1 cellular context compared by ENCODE assay signal in the genomic region with DNA sequence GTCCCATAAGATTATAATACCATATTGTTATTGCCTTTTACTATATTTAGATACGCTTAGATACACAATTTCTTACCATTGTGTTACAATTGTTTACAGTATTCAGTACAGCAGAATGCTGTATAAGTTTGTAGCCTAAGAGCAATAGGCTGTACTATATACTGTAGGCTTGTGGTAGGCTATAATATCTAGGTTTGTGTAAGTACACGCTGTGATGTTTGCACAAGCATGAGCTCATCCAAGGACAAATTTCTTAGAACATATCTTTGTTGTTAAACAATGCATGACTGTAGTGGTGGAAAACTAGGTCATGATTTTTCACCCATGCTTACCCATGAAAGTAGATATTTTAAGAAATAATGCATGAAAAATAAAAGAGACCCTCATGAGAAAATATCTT.
TF ChIP-seq lines count a peak whose summit lies in the region.

No MANE protein-coding gene starts in this region.

TF ChIP-seq in HepG2, 621 proteins besides CTCF, POLR2A, EP300 and RAD21 (continued from another document and continues in another):
- TF ChIP-seq, protein P1, sequence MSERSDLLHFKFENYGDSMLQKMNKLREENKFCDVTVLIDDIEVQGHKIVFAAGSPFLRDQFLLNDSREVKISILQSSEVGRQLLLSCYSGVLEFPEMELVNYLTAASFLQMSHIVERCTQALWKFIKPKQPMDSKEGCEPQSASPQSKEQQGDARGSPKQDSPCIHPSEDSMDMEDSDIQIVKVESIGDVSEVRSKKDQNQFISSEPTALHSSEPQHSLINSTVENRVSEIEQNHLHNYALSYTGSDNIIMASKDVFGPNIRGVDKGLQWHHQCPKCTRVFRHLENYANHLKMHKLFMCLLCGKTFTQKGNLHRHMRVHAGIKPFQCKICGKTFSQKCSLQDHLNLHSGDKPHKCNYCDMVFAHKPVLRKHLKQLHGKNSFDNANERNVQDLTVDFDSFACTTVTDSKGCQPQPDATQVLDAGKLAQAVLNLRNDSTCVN (CRISPR knock-in tag; IDR thresholded peaks at IDR 0.05; ENCODE audit: borderline replicate concordance) = no peak
- TF ChIP-seq KDM6A (CRISPR knock-in tag; IDR thresholded peaks at IDR 0.05; ENCODE audit: low read depth) (no peak), ZNF124 (CRISPR knock-in tag; IDR thresholded peaks at IDR 0.05) (no peak), KLF13 (CRISPR knock-in tag; IDR thresholded peaks at IDR 0.05) (no peak), HOXA5 (CRISPR knock-in tag; IDR thresholded peaks at IDR 0.05) (no peak), ADNP (CRISPR knock-in tag; IDR thresholded peaks at IDR 0.05) (no peak), ZNF883 (CRISPR knock-in tag; IDR thresholded peaks at IDR 0.05; ENCODE audit: not compliant biosample characterization) (no peak), ZFP62 (CRISPR knock-in tag; IDR thresholded peaks at IDR 0.05) (no peak), FOXP1 (IDR thresholded peaks at IDR 0.05) (no peak), FOXP1 (CRISPR knock-in tag; IDR thresholded peaks at IDR 0.05) (peak; percentile 51), ZNF629 (CRISPR knock-in tag; conservative IDR thresholded peaks at IDR 0.05) (no peak), NFATC3 (CRISPR knock-in tag; IDR thresholded peaks at IDR 0.05) (no peak), ZNF451 (CRISPR knock-in tag; IDR thresholded peaks at IDR 0.05) (no peak), ZNF256 (CRISPR knock-in tag; conservative IDR thresholded peaks at IDR 0.05) (no peak), ZNF598 (CRISPR knock-in tag; IDR thresholded peaks at IDR 0.05; ENCODE audit: borderline replicate concordance) (no peak), ZSCAN30 (CRISPR knock-in tag; IDR thresholded peaks at IDR 0.05) (no peak), MEIS1 (CRISPR knock-in tag; IDR thresholded peaks at IDR 0.05; ENCODE audit: borderline replicate concordance) (no peak), MTF2 (CRISPR knock-in tag; IDR thresholded peaks at IDR 0.05; ENCODE audit: borderline replicate concordance) (no peak), MIXL1 (CRISPR knock-in tag; IDR thresholded peaks at IDR 0.05) (no peak), WIZ (CRISPR knock-in tag; IDR thresholded peaks at IDR 0.05) (no peak), FOXA1 (IDR thresholded peaks at IDR 0.05) (no peak), FOXA1 (CRISPR knock-in tag; IDR thresholded peaks at IDR 0.05) (peak; percentile 59; the same call in 1 of the 2 replicates)
- TF ChIP-seq, protein P2, sequence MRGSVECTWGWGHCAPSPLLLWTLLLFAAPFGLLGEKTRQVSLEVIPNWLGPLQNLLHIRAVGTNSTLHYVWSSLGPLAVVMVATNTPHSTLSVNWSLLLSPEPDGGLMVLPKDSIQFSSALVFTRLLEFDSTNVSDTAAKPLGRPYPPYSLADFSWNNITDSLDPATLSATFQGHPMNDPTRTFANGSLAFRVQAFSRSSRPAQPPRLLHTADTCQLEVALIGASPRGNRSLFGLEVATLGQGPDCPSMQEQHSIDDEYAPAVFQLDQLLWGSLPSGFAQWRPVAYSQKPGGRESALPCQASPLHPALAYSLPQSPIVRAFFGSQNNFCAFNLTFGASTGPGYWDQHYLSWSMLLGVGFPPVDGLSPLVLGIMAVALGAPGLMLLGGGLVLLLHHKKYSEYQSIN (CRISPR knock-in tag; IDR thresholded peaks at IDR 0.05; ENCODE audit: borderline replicate concordance) = no peak
- TF ChIP-seq, protein P3, sequence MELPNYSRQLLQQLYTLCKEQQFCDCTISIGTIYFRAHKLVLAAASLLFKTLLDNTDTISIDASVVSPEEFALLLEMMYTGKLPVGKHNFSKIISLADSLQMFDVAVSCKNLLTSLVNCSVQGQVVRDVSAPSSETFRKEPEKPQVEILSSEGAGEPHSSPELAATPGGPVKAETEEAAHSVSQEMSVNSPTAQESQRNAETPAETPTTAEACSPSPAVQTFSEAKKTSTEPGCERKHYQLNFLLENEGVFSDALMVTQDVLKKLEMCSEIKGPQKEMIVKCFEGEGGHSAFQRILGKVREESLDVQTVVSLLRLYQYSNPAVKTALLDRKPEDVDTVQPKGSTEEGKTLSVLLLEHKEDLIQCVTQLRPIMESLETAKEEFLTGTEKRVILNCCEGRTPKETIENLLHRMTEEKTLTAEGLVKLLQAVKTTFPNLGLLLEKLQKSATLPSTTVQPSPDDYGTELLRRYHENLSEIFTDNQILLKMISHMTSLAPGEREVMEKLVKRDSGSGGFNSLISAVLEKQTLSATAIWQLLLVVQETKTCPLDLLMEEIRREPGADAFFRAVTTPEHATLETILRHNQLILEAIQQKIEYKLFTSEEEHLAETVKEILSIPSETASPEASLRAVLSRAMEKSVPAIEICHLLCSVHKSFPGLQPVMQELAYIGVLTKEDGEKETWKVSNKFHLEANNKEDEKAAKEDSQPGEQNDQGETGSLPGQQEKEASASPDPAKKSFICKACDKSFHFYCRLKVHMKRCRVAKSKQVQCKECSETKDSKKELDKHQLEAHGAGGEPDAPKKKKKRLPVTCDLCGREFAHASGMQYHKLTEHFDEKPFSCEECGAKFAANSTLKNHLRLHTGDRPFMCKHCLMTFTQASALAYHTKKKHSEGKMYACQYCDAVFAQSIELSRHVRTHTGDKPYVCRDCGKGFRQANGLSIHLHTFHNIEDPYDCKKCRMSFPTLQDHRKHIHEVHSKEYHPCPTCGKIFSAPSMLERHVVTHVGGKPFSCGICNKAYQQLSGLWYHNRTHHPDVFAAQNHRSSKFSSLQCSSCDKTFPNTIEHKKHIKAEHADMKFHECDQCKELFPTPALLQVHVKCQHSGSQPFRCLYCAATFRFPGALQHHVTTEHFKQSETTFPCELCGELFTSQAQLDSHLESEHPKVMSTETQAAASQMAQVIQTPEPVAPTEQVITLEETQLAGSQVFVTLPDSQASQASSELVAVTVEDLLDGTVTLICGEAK (IDR thresholded peaks at IDR 0.05) = no peak
- TF ChIP-seq, protein P3 (CRISPR knock-in tag; IDR thresholded peaks at IDR 0.05) = no peak
- TF ChIP-seq, protein P4, sequence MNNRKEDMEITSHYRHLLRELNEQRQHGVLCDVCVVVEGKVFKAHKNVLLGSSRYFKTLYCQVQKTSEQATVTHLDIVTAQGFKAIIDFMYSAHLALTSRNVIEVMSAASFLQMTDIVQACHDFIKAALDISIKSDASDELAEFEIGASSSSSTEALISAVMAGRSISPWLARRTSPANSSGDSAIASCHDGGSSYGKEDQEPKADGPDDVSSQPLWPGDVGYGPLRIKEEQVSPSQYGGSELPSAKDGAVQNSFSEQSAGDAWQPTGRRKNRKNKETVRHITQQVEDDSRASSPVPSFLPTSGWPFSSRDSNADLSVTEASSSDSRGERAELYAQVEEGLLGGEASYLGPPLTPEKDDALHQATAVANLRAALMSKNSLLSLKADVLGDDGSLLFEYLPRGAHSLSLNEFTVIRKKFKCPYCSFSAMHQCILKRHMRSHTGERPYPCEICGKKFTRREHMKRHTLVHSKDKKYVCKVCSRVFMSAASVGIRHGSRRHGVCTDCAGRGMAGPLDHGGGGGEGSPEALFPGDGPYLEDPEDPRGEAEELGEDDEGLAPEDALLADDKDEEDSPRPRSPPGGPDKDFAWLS (CRISPR knock-in tag; IDR thresholded peaks at IDR 0.05; ENCODE audit: borderline replicate concordance) = no peak
- TF ChIP-seq, protein P5, sequence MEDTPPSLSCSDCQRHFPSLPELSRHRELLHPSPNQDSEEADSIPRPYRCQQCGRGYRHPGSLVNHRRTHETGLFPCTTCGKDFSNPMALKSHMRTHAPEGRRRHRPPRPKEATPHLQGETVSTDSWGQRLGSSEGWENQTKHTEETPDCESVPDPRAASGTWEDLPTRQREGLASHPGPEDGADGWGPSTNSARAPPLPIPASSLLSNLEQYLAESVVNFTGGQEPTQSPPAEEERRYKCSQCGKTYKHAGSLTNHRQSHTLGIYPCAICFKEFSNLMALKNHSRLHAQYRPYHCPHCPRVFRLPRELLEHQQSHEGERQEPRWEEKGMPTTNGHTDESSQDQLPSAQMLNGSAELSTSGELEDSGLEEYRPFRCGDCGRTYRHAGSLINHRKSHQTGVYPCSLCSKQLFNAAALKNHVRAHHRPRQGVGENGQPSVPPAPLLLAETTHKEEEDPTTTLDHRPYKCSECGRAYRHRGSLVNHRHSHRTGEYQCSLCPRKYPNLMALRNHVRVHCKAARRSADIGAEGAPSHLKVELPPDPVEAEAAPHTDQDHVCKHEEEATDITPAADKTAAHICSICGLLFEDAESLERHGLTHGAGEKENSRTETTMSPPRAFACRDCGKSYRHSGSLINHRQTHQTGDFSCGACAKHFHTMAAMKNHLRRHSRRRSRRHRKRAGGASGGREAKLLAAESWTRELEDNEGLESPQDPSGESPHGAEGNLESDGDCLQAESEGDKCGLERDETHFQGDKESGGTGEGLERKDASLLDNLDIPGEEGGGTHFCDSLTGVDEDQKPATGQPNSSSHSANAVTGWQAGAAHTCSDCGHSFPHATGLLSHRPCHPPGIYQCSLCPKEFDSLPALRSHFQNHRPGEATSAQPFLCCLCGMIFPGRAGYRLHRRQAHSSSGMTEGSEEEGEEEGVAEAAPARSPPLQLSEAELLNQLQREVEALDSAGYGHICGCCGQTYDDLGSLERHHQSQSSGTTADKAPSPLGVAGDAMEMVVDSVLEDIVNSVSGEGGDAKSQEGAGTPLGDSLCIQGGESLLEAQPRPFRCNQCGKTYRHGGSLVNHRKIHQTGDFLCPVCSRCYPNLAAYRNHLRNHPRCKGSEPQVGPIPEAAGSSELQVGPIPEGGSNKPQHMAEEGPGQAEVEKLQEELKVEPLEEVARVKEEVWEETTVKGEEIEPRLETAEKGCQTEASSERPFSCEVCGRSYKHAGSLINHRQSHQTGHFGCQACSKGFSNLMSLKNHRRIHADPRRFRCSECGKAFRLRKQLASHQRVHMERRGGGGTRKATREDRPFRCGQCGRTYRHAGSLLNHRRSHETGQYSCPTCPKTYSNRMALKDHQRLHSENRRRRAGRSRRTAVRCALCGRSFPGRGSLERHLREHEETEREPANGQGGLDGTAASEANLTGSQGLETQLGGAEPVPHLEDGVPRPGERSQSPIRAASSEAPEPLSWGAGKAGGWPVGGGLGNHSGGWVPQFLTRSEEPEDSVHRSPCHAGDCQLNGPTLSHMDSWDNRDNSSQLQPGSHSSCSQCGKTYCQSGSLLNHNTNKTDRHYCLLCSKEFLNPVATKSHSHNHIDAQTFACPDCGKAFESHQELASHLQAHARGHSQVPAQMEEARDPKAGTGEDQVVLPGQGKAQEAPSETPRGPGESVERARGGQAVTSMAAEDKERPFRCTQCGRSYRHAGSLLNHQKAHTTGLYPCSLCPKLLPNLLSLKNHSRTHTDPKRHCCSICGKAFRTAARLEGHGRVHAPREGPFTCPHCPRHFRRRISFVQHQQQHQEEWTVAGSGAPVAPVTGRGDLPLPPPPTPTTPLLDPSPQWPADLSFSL (CRISPR knock-in tag; IDR thresholded peaks at IDR 0.05) = 0 out of 2 replicates have a peak, but pooled peaks have one; percentile 42
- TF ChIP-seq, protein P6, sequence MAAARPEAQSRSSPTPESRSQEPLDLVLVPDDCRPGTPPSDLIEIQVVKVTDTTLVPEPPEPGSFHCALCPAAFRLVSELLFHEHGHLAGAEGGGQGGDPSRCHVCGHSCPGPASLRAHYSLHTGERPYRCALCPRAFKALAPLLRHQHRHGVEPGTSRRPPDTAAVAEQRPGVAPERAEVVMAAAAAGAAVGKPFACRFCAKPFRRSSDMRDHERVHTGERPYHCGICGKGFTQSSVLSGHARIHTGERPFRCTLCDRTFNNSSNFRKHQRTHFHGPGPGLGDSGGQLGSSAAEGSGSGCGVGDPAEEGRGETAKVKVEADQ (CRISPR knock-in tag; IDR thresholded peaks at IDR 0.05; ENCODE audit: borderline replicate concordance) = no peak
- TF ChIP-seq, protein P7, sequence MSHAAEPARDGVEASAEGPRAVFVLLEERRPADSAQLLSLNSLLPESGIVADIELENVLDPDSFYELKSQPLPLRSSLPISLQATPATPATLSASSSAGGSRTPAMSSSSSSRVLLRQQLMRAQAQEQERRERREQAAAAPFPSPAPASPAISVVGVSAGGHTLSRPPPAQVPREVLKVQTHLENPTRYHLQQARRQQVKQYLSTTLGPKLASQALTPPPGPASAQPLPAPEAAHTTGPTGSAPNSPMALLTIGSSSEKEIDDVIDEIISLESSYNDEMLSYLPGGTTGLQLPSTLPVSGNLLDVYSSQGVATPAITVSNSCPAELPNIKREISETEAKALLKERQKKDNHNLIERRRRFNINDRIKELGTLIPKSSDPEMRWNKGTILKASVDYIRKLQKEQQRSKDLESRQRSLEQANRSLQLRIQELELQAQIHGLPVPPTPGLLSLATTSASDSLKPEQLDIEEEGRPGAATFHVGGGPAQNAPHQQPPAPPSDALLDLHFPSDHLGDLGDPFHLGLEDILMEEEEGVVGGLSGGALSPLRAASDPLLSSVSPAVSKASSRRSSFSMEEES (CRISPR knock-in tag; IDR thresholded peaks at IDR 0.05) = no peak
- TF ChIP-seq, protein P8, sequence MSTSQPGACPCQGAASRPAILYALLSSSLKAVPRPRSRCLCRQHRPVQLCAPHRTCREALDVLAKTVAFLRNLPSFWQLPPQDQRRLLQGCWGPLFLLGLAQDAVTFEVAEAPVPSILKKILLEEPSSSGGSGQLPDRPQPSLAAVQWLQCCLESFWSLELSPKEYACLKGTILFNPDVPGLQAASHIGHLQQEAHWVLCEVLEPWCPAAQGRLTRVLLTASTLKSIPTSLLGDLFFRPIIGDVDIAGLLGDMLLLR (CRISPR knock-in tag; IDR thresholded peaks at IDR 0.05) = no peak
